Comparison of ENCODE assay signal across 10 cellular contexts in genomic region chr22:42922374-42923177, GRCh38.
A peak's percentile ranks its signal among the peaks of the same experiment; 100 is the strongest.
DNase-seq lines count a peak whose midpoint lies in the region; ATAC-seq and TF ChIP-seq lines count a peak whose summit lies in the region.
"Had no signal": no experiment of that assay in that cellular context is flagged by ENCODE, and none has a peak within 500 bp of the region (broad histone marks: within the 10 kb centered on the region; RNA-seq: fewer than 3 reads in every experiment).

No MANE protein-coding gene starts in this region.

- H3K4me1 ChIP-seq in SK-N-SH (ENCODE audit: control insufficient read depth in 1 of 2, insufficient read depth in 2 of 2, low read depth in 1 of 2, low read length in 1 of 2) = peaks cover 7 to 12% of the 10 kb centered on the region in 2 experiments; a peak in 2 of 4 replicates
- H3K4me1 ChIP-seq in suprapubic skin = peaks cover 76% of the 10 kb centered on the region

- TF ChIP-seq EP300 in SK-N-SH (IDR thresholded peaks at IDR 0.05; ENCODE audit: borderline replicate concordance in 1 of 2, low read depth in 1 of 2, low read length in 1 of 2) = no peak
- TF ChIP-seq EP300 in suprapubic skin (IDR thresholded peaks at IDR 0.05) = no peak

- H3K9me2 ChIP-seq in SK-N-SH = no peaks in the 10 kb centered on the region

- H3K9me3 ChIP-seq in SK-N-SH = no peaks in the 10 kb centered on the region
- H3K9me3 ChIP-seq in suprapubic skin = no peaks in the 10 kb centered on the region

- H3K27ac Mint-ChIP-seq in activated T-cell treated with anti-CD3 and anti-CD28 coated beads, Interleukin-2, amount 50 U/mL, for 72 hours = no peak overlapping the region
- H3K27ac Mint-ChIP-seq in activated naive CD4-positive, alpha-beta T cell treated with anti-CD3 and anti-CD28 coated beads, Interleukin-2, amount 10 ng/mL, durations not matched to agents 7 days and 5 days = no peak overlapping the region

- H2AFZ ChIP-seq in SK-N-SH (ENCODE audit: low read depth) = no peak overlapping the region

- H3K9me3 Mint-ChIP-seq in activated T-cell treated with anti-CD3 and anti-CD28 coated beads, Interleukin-2, amount 50 U/mL, for 72 hours = no peaks in the 10 kb centered on the region
- H3K9me3 Mint-ChIP-seq in activated naive CD4-positive, alpha-beta T cell treated with anti-CD3 and anti-CD28 coated beads, Interleukin-2, amount 10 ng/mL, durations not matched to agents 7 days and 5 days = no peaks in the 10 kb centered on the region

- peak overlapping the region in 1 of 2 experiments; percentile 95; a peak in 2 of 4 replicates for H3K27ac ChIP-seq in SK-N-SH (ENCODE audit: low read depth in 2 of 2, low read length in 1 of 2)
- peak overlapping the region; percentile 95 for H3K27ac ChIP-seq in VCaP
- peak overlapping the region; percentile 46 for H3K27ac ChIP-seq in suprapubic skin
- H3K27ac ChIP-seq: 22Rv1 had no signal

- TF ChIP-seq CTCF in SK-N-SH (IDR thresholded peaks at IDR 0.05) (no peak), VCaP (conservative IDR thresholded peaks at IDR 0.05) (no peak), suprapubic skin (IDR thresholded peaks at IDR 0.05) (no peak)

- H4K20me1 ChIP-seq in SK-N-SH (ENCODE audit: insufficient read depth) = 0 out of 2 replicates have a peak, but pooled peaks cover 3% of the 10 kb centered on the region

- 83% methylated on average over 13 of the region's 13 CpGs for WGBS in SK-N-SH (ENCODE audit: low lambda C conversion rate)
- 88% methylated on average over 13 of the region's 13 CpGs for WGBS in suprapubic skin

- no peak for TF ChIP-seq POLR2A in suprapubic skin (IDR thresholded peaks at IDR 0.05)

- no peaks in the 10 kb centered on the region for H3K27me3 ChIP-seq in SK-N-SH (ENCODE audit: insufficient read depth)
- no peaks in the 10 kb centered on the region for H3K27me3 ChIP-seq in suprapubic skin

- ATAC-seq in SK-N-SH treated with all-trans-retinoic acid at 6 μM for 48 hours (no peak; the same call in 2 of the 3 replicates), left lobe of liver (peak; percentile 77)
- no peak for ATAC-seq in activated T-cell treated with anti-CD3 and anti-CD28 coated beads, Interleukin-2, amount 50 U/mL, for 72 hours (replicated peaks in 1 of 2)

- H3K27me3 Mint-ChIP-seq in activated T-cell treated with anti-CD3 and anti-CD28 coated beads, Interleukin-2, amount 50 U/mL, for 72 hours (ENCODE audit: low read depth) = no peaks in the 10 kb centered on the region
- H3K27me3 Mint-ChIP-seq in activated naive CD4-positive, alpha-beta T cell treated with anti-CD3 and anti-CD28 coated beads, Interleukin-2, amount 10 ng/mL, durations not matched to agents 7 days and 5 days = no peaks in the 10 kb centered on the region

- no peak overlapping the region for H3K4me3 Mint-ChIP-seq in activated T-cell treated with anti-CD3 and anti-CD28 coated beads, Interleukin-2, amount 50 U/mL, for 72 hours
- H3K4me3 Mint-ChIP-seq in activated naive CD4-positive, alpha-beta T cell treated with anti-CD3 and anti-CD28 coated beads, Interleukin-2, amount 10 ng/mL, durations not matched to agents 7 days and 5 days = no peak overlapping the region

- no peak for TF ChIP-seq RAD21 in SK-N-SH (IDR thresholded peaks at IDR 0.05; ENCODE audit: low read length)

- H3K36me3 Mint-ChIP-seq in activated T-cell treated with anti-CD3 and anti-CD28 coated beads, Interleukin-2, amount 50 U/mL, for 72 hours (ENCODE audit: insufficient read depth in 2 of 2) = no peaks in the 10 kb centered on the region
- H3K36me3 Mint-ChIP-seq in activated naive CD4-positive, alpha-beta T cell treated with anti-CD3 and anti-CD28 coated beads, Interleukin-2, amount 10 ng/mL, durations not matched to agents 7 days and 5 days = no peaks in the 10 kb centered on the region

- peaks cover 7% of the 10 kb centered on the region for H3F3A ChIP-seq in SK-N-SH (replicated peaks; ENCODE audit: insufficient read depth)

- CTCF ChIA-PET in SK-N-SH (lab: Yijun Ruan, JAX) = no interaction called here
- CTCF ChIA-PET in activated naive CD4-positive, alpha-beta T cell treated with anti-CD3 and anti-CD28 coated beads, Interleukin-2, amount 10 ng/mL, durations not matched to agents 7 days and 5 days (lab: Charles Lee) = interaction anchor here (0.6 kb wide), 1 partner anchor 211 kb away, joined by 3 read pairs; no protein-coding TSS in a partner anchor

- no peak overlapping the region for H3K4me2 ChIP-seq in SK-N-SH

- POLR2A ChIA-PET in SK-N-SH (lab: Yijun Ruan, JAX) = interaction anchor here (0.6 kb wide), 1 partner anchor 63 kb away, joined by 9 read pairs; no protein-coding TSS in a partner anchor

- H3K4me1 Mint-ChIP-seq in activated T-cell treated with anti-CD3 and anti-CD28 coated beads, Interleukin-2, amount 50 U/mL, for 72 hours (ENCODE audit: low read depth) = peaks cover 44% of the 10 kb centered on the region
- peaks cover 15% of the 10 kb centered on the region for H3K4me1 Mint-ChIP-seq in activated naive CD4-positive, alpha-beta T cell treated with anti-CD3 and anti-CD28 coated beads, Interleukin-2, amount 10 ng/mL, durations not matched to agents 7 days and 5 days

- H3K9ac ChIP-seq in SK-N-SH = peak overlapping the region; percentile 64; the same call in 1 of the 2 replicates

- H3K4me3 ChIP-seq in SK-N-SH (ENCODE audit: low read depth in 2 of 2, low read length in 1 of 2) = no peak overlapping the region
- no peak overlapping the region for H3K4me3 ChIP-seq in suprapubic skin

- peaks cover 74% of the 10 kb centered on the region for H3K79me2 ChIP-seq in SK-N-SH (ENCODE audit: insufficient read depth)

- DNase-seq in SK-N-SH (no peak), left lobe of liver (ENCODE audit: low spot score) (peak; percentile 66), suprapubic skin (ENCODE audit: low spot score in 2 of 2) (no peak)
- no peak for DNase-seq in stimulated activated CD4-positive, alpha-beta T cell treated with anti-CD3 and anti-CD28 coated beads, Interleukin-15, amount 100 ng/mL, for 24 hours
- no peak for DNase-seq in activated T-cell treated with anti-CD3 and anti-CD28 coated beads, Interleukin-2, amount 50 U/mL, for 72 hours
- DNase-seq in activated naive CD4-positive, alpha-beta T cell treated with anti-CD3 and anti-CD28 coated beads, Interleukin-2, amount 10 ng/mL, durations not matched to agents 7 days and 5 days = no peak
- DNase-seq: substantia nigra had no signal

- H3K36me3 ChIP-seq in SK-N-SH (replicated peaks in 1 of 2; ENCODE audit: control insufficient read depth in 1 of 2, insufficient read depth in 2 of 2, low read length in 1 of 2) (no peaks in the 10 kb centered on the region), suprapubic skin (no peaks in the 10 kb centered on the region)

TF ChIP-seq in SK-N-SH, 30 proteins besides CTCF, POLR2A, EP300 and RAD21 (continues in another document):
- TF ChIP-seq SMC3 (IDR thresholded peaks at IDR 0.05; ENCODE audit: low read depth, low read length) (no peak), TCF12 (IDR thresholded peaks at IDR 0.05) (no peak), TEAD4 (IDR thresholded peaks at IDR 0.05; ENCODE audit: borderline replicate concordance, insufficient read depth) (no peak), RCOR1 (IDR thresholded peaks at IDR 0.05; ENCODE audit: low read length) (no peak), YY1 (IDR thresholded peaks at IDR 0.05; ENCODE audit: low read depth) (no peak), ELF1 (IDR thresholded peaks at IDR 0.05) (no peak), FOXJ3 (CRISPR knock-in tag; IDR thresholded peaks at IDR 0.05) (no peak), MAX (IDR thresholded peaks at IDR 0.05; ENCODE audit: low read depth) (no peak), RXRA (IDR thresholded peaks at IDR 0.05; ENCODE audit: borderline replicate concordance, low read depth) (no peak), NFIC (IDR thresholded peaks at IDR 0.05; ENCODE audit: borderline replicate concordance) (no peak), POLR2AphosphoS5 (IDR thresholded peaks at IDR 0.05; ENCODE audit: low read depth, low read length) (no peak), FOSL2 (IDR thresholded peaks at IDR 0.05; ENCODE audit: borderline replicate concordance, low read depth) (no peak), EZH2phosphoT487 (IDR thresholded peaks at IDR 0.05; ENCODE audit: borderline replicate concordance, low read depth) (no peak), GABPA (IDR thresholded peaks at IDR 0.05; ENCODE audit: low read depth) (no peak), SIN3A (IDR thresholded peaks at IDR 0.05; ENCODE audit: borderline replicate concordance, low read depth, low read length) (no peak), NRF1 (IDR thresholded peaks at IDR 0.05; ENCODE audit: low read depth, low read length) (no peak), RFX5 (IDR thresholded peaks at IDR 0.05; ENCODE audit: low read length) (no peak)

TF ChIP-seq in SK-N-SH treated with all-trans-retinoic acid at 6 μM for 48 hours, 23 proteins besides CTCF, POLR2A, EP300 and RAD21 (continues in another document):
- TF ChIP-seq SNAI2 (CRISPR knock-in tag; IDR thresholded peaks at IDR 0.05) (no peak), CREB5 (CRISPR knock-in tag; IDR thresholded peaks at IDR 0.05; ENCODE audit: low read depth) (no peak), OSR1 (CRISPR knock-in tag; IDR thresholded peaks at IDR 0.05) (no peak), PATZ1 (CRISPR knock-in tag; IDR thresholded peaks at IDR 0.05; ENCODE audit: borderline replicate concordance) (no peak), CSDC2 (CRISPR knock-in tag; IDR thresholded peaks at IDR 0.05) (no peak), ZC3H10 (CRISPR knock-in tag; IDR thresholded peaks at IDR 0.05) (no peak)
